ENCODE assay signal across 1 cellular context in genomic region chr19:4369109-4369887, GRCh38.
TF ChIP-seq lines count a peak whose summit lies in the region.

No MANE protein-coding gene starts in this region.

TF ChIP-seq in WTC11, 78 proteins besides CTCF, POLR2A, EP300 and RAD21 (continued from another document):
- TF ChIP-seq, protein P1, sequence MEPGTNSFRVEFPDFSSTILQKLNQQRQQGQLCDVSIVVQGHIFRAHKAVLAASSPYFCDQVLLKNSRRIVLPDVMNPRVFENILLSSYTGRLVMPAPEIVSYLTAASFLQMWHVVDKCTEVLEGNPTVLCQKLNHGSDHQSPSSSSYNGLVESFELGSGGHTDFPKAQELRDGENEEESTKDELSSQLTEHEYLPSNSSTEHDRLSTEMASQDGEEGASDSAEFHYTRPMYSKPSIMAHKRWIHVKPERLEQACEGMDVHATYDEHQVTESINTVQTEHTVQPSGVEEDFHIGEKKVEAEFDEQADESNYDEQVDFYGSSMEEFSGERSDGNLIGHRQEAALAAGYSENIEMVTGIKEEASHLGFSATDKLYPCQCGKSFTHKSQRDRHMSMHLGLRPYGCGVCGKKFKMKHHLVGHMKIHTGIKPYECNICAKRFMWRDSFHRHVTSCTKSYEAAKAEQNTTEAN (CRISPR knock-in tag; IDR thresholded peaks at IDR 0.05), result no peak
- TF ChIP-seq HMGXB4 (CRISPR knock-in tag; IDR thresholded peaks at IDR 0.05) (no peak), NFYB (CRISPR knock-in tag; conservative IDR thresholded peaks at IDR 0.05; ENCODE audit: low read depth) (no peak), RORB (CRISPR knock-in tag; IDR thresholded peaks at IDR 0.05) (no peak)
